ENCODE assay signal across 8 cellular contexts in genomic region chr17:49414271-49414621, GRCh38. TPM values are rescaled to one million over a fixed set of nuclear protein-coding genes. Genes with fewer than 3 reads are reported as not detected.
DNase-seq lines count a peak whose midpoint lies in the region; ATAC-seq and TF ChIP-seq lines count a peak whose summit lies in the region.

No MANE protein-coding gene starts in this region.

- H3K4me1 ChIP-seq in right lobe of liver (peaks cover 0 to 11% (median 2%) of the 10 kb centered on the region in 4 donors), upper lobe of left lung (peaks cover 12 to 19% (median 16%) of the 10 kb centered on the region in 4 donors)

- TF ChIP-seq POLR2A in right lobe of liver (IDR thresholded peaks at IDR 0.05) (no peak), upper lobe of left lung (IDR thresholded peaks at IDR 0.05) (no peak)

- peaks cover 42% of the 10 kb centered on the region for H3K4me1 Mint-ChIP-seq in activated T-cell treated with anti-CD3 and anti-CD28 coated beads, Interleukin-2, amount 50 U/mL, for 72 hours (ENCODE audit: low read depth)
- H3K4me1 Mint-ChIP-seq in activated naive CD8-positive, alpha-beta T cell treated with anti-CD3 and anti-CD28 coated beads, Interleukin-2, amount 50 U/mL, for 24 hours: peaks cover 34% of the 10 kb centered on the region

- no peaks in the 10 kb centered on the region for H3K9me3 Mint-ChIP-seq in activated T-cell treated with anti-CD3 and anti-CD28 coated beads, Interleukin-2, amount 50 U/mL, for 72 hours
- no peaks in the 10 kb centered on the region for H3K9me3 Mint-ChIP-seq in activated naive CD8-positive, alpha-beta T cell treated with anti-CD3 and anti-CD28 coated beads, Interleukin-2, amount 50 U/mL, for 24 hours

- H3K27me3 ChIP-seq in right lobe of liver (no peaks in the 10 kb centered on the region), upper lobe of left lung (no peaks in the 10 kb centered on the region)

- H3K36me3 Mint-ChIP-seq in activated T-cell treated with anti-CD3 and anti-CD28 coated beads, Interleukin-2, amount 50 U/mL, for 72 hours (ENCODE audit: insufficient read depth in 2 of 2): peaks cover 11 to 19% of the 10 kb centered on the region in 2 donors
- H3K36me3 Mint-ChIP-seq in activated naive CD8-positive, alpha-beta T cell treated with anti-CD3 and anti-CD28 coated beads, Interleukin-2, amount 50 U/mL, for 24 hours (ENCODE audit: low read depth): peaks cover 32% of the 10 kb centered on the region

- no peak for ATAC-seq in activated T-cell treated with anti-CD3 and anti-CD28 coated beads, Interleukin-2, amount 50 U/mL, for 72 hours (replicated peaks in 1 of 2)
- no peak for ATAC-seq in activated naive CD8-positive, alpha-beta T cell treated with anti-CD3 and anti-CD28 coated beads, Interleukin-2, amount 50 U/mL, for 24 hours
- ATAC-seq in right lobe of liver (peak in 3 of 4 donors; percentile 2 to 9 (median 7)), upper lobe of left lung (ENCODE audit: low FRiP score in 2 of 2) (no peak), HG03354 (IDR thresholded peaks at IDR 0.05; ENCODE audit: poor library complexity, severe bottlenecking, unreplicated experiment) (no peak), GM18519 (IDR thresholded peaks at IDR 0.05; ENCODE audit: low FRiP score, unreplicated experiment) (no peak)

- 4% methylated on average over 9 of the region's 10 CpGs for WGBS in right lobe of liver (ENCODE audit: insufficient coverage, low coverage, low lambda C conversion rate, missing lambda C conversion rate)
- 1% methylated on average over 10 of the region's 10 CpGs for WGBS in upper lobe of left lung, 2 donors

- H3K4me3 ChIP-seq in right lobe of liver: peak overlapping the region; percentile 91 to 93 (median 92)
- H3K4me3 ChIP-seq in upper lobe of left lung: peak overlapping the region; percentile 69 to 90 (median 84)

- peak overlapping the region; percentile 54 for H3K27ac Mint-ChIP-seq in activated T-cell treated with anti-CD3 and anti-CD28 coated beads, Interleukin-2, amount 50 U/mL, for 72 hours
- H3K27ac Mint-ChIP-seq in activated naive CD8-positive, alpha-beta T cell treated with anti-CD3 and anti-CD28 coated beads, Interleukin-2, amount 50 U/mL, for 24 hours: peak overlapping the region; percentile 91

- H3K4me3 Mint-ChIP-seq in activated T-cell treated with anti-CD3 and anti-CD28 coated beads, Interleukin-2, amount 50 U/mL, for 72 hours: peak overlapping the region; percentile 90 to 100
- peak overlapping the region; percentile 98 for H3K4me3 Mint-ChIP-seq in activated naive CD8-positive, alpha-beta T cell treated with anti-CD3 and anti-CD28 coated beads, Interleukin-2, amount 50 U/mL, for 24 hours

- no peak for DNase-seq in activated T-cell treated with anti-CD3 and anti-CD28 coated beads, Interleukin-2, amount 50 U/mL, for 72 hours
- no peak for DNase-seq in activated T-cell treated with anti-CD3 and anti-CD28 coated beads, Interleukin-2, amount 50 U/mL, for 1 hour
- no peak for DNase-seq in activated naive CD8-positive, alpha-beta T cell treated with anti-CD3 and anti-CD28 coated beads, Interleukin-2, amount 50 U/mL, for 24 hours
- DNase-seq in right lobe of liver: no peak
- no peak for DNase-seq in upper lobe of left lung
- DNase-seq in pons (ENCODE audit: low spot score): no peak

- H3K9me3 ChIP-seq in right lobe of liver: no peaks in the 10 kb centered on the region
- H3K9me3 ChIP-seq in upper lobe of left lung: no peaks in the 10 kb centered on the region

- TF ChIP-seq CTCF in right lobe of liver (IDR thresholded peaks at IDR 0.05) (no peak), upper lobe of left lung (IDR thresholded peaks at IDR 0.05) (no peak)

- H3K27me3 Mint-ChIP-seq in activated T-cell treated with anti-CD3 and anti-CD28 coated beads, Interleukin-2, amount 50 U/mL, for 72 hours (ENCODE audit: low read depth): no peaks in the 10 kb centered on the region
- H3K27me3 Mint-ChIP-seq in activated naive CD8-positive, alpha-beta T cell treated with anti-CD3 and anti-CD28 coated beads, Interleukin-2, amount 50 U/mL, for 24 hours: no peaks in the 10 kb centered on the region

- TF ChIP-seq EP300 in upper lobe of left lung (IDR thresholded peaks at IDR 0.05): no peak

- H3K27ac ChIP-seq in right lobe of liver (peak overlapping the region in 2 of 3 donors; percentile 11 to 30), upper lobe of left lung (peak overlapping the region in 3 of 4 donors; percentile 36 to 75 (median 56))

- H3K36me3 ChIP-seq in right lobe of liver (peaks cover 0 to 40% (median 24%) of the 10 kb centered on the region in 4 donors), upper lobe of left lung (peaks cover 0 to 39% (median 33%) of the 10 kb centered on the region in 4 donors)

- intact Hi-C loops in right lobe of liver (cut with DNase I): no loop called here

RNA-seq across cellular contexts. Expression of gene PHB1, which starts 0.4 kb away (rescaled TPM):
- total RNA-seq in activated T-cell treated with anti-CD3 and anti-CD28 coated beads, Interleukin-2, amount 50 U/mL, for 72 hours: 100 to 1,000 TPM in 1 of 2 donors, 10 to 100 TPM in 1; 91.4 to 119 TPM
- total RNA-seq in right lobe of liver (100 to 1,000 TPM in 5 of 6 experiments, 10 to 100 TPM in 1; 88.5 to 131 (median 102) TPM), upper lobe of left lung (100 to 1,000 TPM in 2 of 6 donors, 10 to 100 TPM in 4; 19.9 to 144 (median 68.8) TPM)

RNA-seq across cellular contexts. Expression of gene ZNF652, which starts 52.2 kb away (rescaled TPM):
- 10 to 100 TPM in 1 of 2 donors, 1 to 10 TPM in 1; 8.3 to 13.2 TPM for total RNA-seq in activated T-cell treated with anti-CD3 and anti-CD28 coated beads, Interleukin-2, amount 50 U/mL, for 72 hours
- total RNA-seq in right lobe of liver (10 to 100 TPM; 16.9 to 36.8 (median 24.3) TPM), upper lobe of left lung (10 to 100 TPM; 29.4 to 69.4 (median 41.5) TPM)

Comparison
In these comparisons a context has a peak if more than half of its experiments do, and no peak if none do; other contexts are left out.
1. ATAC-seq: peak in right lobe of liver (3 of 4); none in activated T-cell treated with anti-CD3 and anti-CD28 coated beads, Interleukin-2, amount 50 U/mL, for 72 hours (0 of 2), activated naive CD8-positive, alpha-beta T cell treated with anti-CD3 and anti-CD28 coated beads, Interleukin-2, amount 50 U/mL, for 24 hours (single experiment), upper lobe of left lung (0 of 2), HG03354 (single experiment) and GM18519 (single experiment).